ENCODE assay signal across 29 cellular contexts in genomic region chr9:133258061-133259015, GRCh38. TPM values are rescaled to one million over a fixed set of nuclear protein-coding genes. Genes with fewer than 3 reads are reported as not detected.
DNase-seq lines count a peak whose midpoint lies in the region; ATAC-seq and TF ChIP-seq lines count a peak whose summit lies in the region.
"Had no signal": no experiment of that assay in that cellular context is flagged by ENCODE, and none has a peak within 500 bp of the region (broad histone marks: within the 10 kb centered on the region; RNA-seq: fewer than 3 reads in every experiment).

No MANE protein-coding gene starts in this region.

- H3K27ac Mint-ChIP-seq in endodermal cell: no peak overlapping the region
- peak overlapping the region; percentile 31 to 89 (median 52) for H3K27ac Mint-ChIP-seq in nephron
- H3K27ac Mint-ChIP-seq: activated CD4-positive, alpha-beta T cell treated with anti-CD3 and anti-CD28 coated beads for 36 hours; activated naive CD4-positive, alpha-beta T cell treated with anti-CD3 and anti-CD28 coated beads for 36 hours; CD4-positive, alpha-beta memory T cell; memory B cell; stimulated activated memory B cell treated with anti-CD40 and anti-IgM and Interleukin-4, amounts not matched to agents 10 μg/mL and 1 μg/mL and 100 μg/mL, for 72 hours had no signal

- no peaks in the 10 kb centered on the region for H3K27me3 Mint-ChIP-seq in endodermal cell (ENCODE audit: insufficient read depth)
- peaks cover 12% of the 10 kb centered on the region for H3K27me3 Mint-ChIP-seq in nephron (ENCODE audit: low read depth)
- H3K27me3 Mint-ChIP-seq: activated CD4-positive, alpha-beta T cell treated with anti-CD3 and anti-CD28 coated beads for 36 hours had no signal

- peak overlapping the region; percentile 36 for H3K9ac ChIP-seq in NT2/D1 (ENCODE audit: insufficient read length, low read depth)
- no peak overlapping the region for H3K9ac ChIP-seq in endodermal cell (ENCODE audit: extremely low read depth, low read length, poor library complexity, severe bottlenecking)

- H3K27me3 ChIP-seq in NT2/D1 (ENCODE audit: insufficient read depth, insufficient read length) (no peaks in the 10 kb centered on the region), endodermal cell (ENCODE audit: control insufficient read depth, insufficient read depth, low read length, poor library complexity, severe bottlenecking) (no peaks in the 10 kb centered on the region), upper lobe of left lung (no peaks in the 10 kb centered on the region)
- H3K27me3 ChIP-seq: breast epithelium, esophagus squamous epithelium, MG63, right atrium auricular region, vagina had no signal

- H3K9me3 ChIP-seq in NT2/D1 (ENCODE audit: insufficient read depth, low read length) (no peaks in the 10 kb centered on the region), endodermal cell (ENCODE audit: control insufficient read depth, low read length) (no peaks in the 10 kb centered on the region), upper lobe of left lung (no peaks in the 10 kb centered on the region)
- H3K9me3 ChIP-seq: breast epithelium, esophagus squamous epithelium, MG63, right atrium auricular region, SJCRH30, spleen, vagina had no signal

- H3K36me3 Mint-ChIP-seq in endodermal cell (ENCODE audit: low read depth) (no peaks in the 10 kb centered on the region), nephron (ENCODE audit: low read depth) (peaks cover 3% of the 10 kb centered on the region)
- H3K36me3 Mint-ChIP-seq: CD4-positive, alpha-beta memory T cell; memory B cell; stimulated activated memory B cell treated with anti-CD40 and anti-IgM and Interleukin-4, amounts not matched to agents 10 μg/mL and 1 μg/mL and 100 μg/mL, for 72 hours had no signal

- no peak for TF ChIP-seq CTCF in endodermal cell (conservative IDR thresholded peaks at IDR 0.05)
- no peak for TF ChIP-seq CTCF in nephron (IDR thresholded peaks at IDR 0.05; ENCODE audit: unreplicated experiment in 3 of 3)
- no peak for TF ChIP-seq CTCF in upper lobe of left lung (IDR thresholded peaks at IDR 0.05)

- H3K4me3 ChIP-seq in NT2/D1 (ENCODE audit: insufficient read length, low read depth): no peak overlapping the region
- H3K4me3 ChIP-seq in endodermal cell (ENCODE audit: low read length): no peak overlapping the region
- H3K4me3 ChIP-seq in upper lobe of left lung: no peak overlapping the region
- H3K4me3 ChIP-seq: breast epithelium, esophagus squamous epithelium, MG63, right atrium auricular region, SJCRH30, spleen, vagina had no signal

- peaks cover 2% of the 10 kb centered on the region for H3K4me1 ChIP-seq in NT2/D1 (ENCODE audit: insufficient read depth, insufficient read length)
- no peaks in the 10 kb centered on the region for H3K4me1 ChIP-seq in endodermal cell (ENCODE audit: control insufficient read depth, insufficient read depth, low read length)
- peaks cover 0 to 24% (median 10%) of the 10 kb centered on the region in 4 donors for H3K4me1 ChIP-seq in upper lobe of left lung
- H3K4me1 ChIP-seq: breast epithelium, SJCRH30, vagina had no signal

- H3K9me3 Mint-ChIP-seq in endodermal cell: no peaks in the 10 kb centered on the region
- peaks cover 2% of the 10 kb centered on the region for H3K9me3 Mint-ChIP-seq in nephron
- H3K9me3 Mint-ChIP-seq: activated naive CD4-positive, alpha-beta T cell treated with anti-CD3 and anti-CD28 coated beads for 36 hours; activated T-cell treated with anti-CD3 and anti-CD28 coated beads, Interleukin-2, amount 50 U/mL, for 4 hours; memory B cell; stimulated activated memory B cell treated with anti-CD40 and anti-IgM and Interleukin-4, amounts not matched to agents 10 μg/mL and 1 μg/mL and 100 μg/mL, for 72 hours had no signal

- H3K4me3 Mint-ChIP-seq in endodermal cell (peak overlapping the region; percentile 25), nephron (no peak overlapping the region)
- H3K4me3 Mint-ChIP-seq: activated CD4-positive, alpha-beta T cell treated with anti-CD3 and anti-CD28 coated beads for 36 hours; activated naive CD4-positive, alpha-beta T cell treated with anti-CD3 and anti-CD28 coated beads for 36 hours; activated T-cell treated with anti-CD3 and anti-CD28 coated beads, Interleukin-2, amount 50 U/mL, for 4 hours; CD4-positive, alpha-beta memory T cell; memory B cell; stimulated activated memory B cell treated with anti-CD40 and anti-IgM and Interleukin-4, amounts not matched to agents 10 μg/mL and 1 μg/mL and 100 μg/mL, for 72 hours had no signal

- TF ChIP-seq POLR2A in upper lobe of left lung (IDR thresholded peaks at IDR 0.05): no peak

- DNase-seq in NT2/D1 (ENCODE audit: low read depth, low spot score): no peak
- DNase-seq in endodermal cell: no peak
- DNase-seq in upper lobe of left lung: peak; percentile 33 to 38
- no peak for DNase-seq in SIG-M5 (lab: John Stamatoyannopoulos, UW)
- DNase-seq: activated CD4-positive, alpha-beta T cell treated with anti-CD3 and anti-CD28 coated beads for 36 hours; activated naive CD4-positive, alpha-beta T cell treated with anti-CD3 and anti-CD28 coated beads for 36 hours; activated T-cell treated with anti-CD3 and anti-CD28 coated beads, Interleukin-2, amount 50 U/mL, for 4 hours; amygdala; CD4-positive, alpha-beta memory T cell; esophagus squamous epithelium; hypothalamus; MG63; NCI-H1436; NCI-H524; NK-92 treated with Interleukin-12 subunit alpha and Interleukin-12 subunit beta, amount 100 ng/mL, for 24 hours; SJCRH30; spleen; stimulated activated CD4-positive, alpha-beta T cell treated with anti-CD3 and anti-CD28 coated beads, Interleukin-4, amount 100 ng/mL, for 1 hour; T-helper 1 cell had no signal

- no peak for TF ChIP-seq EP300 in upper lobe of left lung (IDR thresholded peaks at IDR 0.05)

- H3K4me1 Mint-ChIP-seq in endodermal cell (peaks cover 11% of the 10 kb centered on the region), nephron (no peaks in the 10 kb centered on the region)
- H3K4me1 Mint-ChIP-seq: activated CD4-positive, alpha-beta T cell treated with anti-CD3 and anti-CD28 coated beads for 36 hours; memory B cell; stimulated activated memory B cell treated with anti-CD40 and anti-IgM and Interleukin-4, amounts not matched to agents 10 μg/mL and 1 μg/mL and 100 μg/mL, for 72 hours had no signal

- H3K27ac ChIP-seq in endodermal cell (ENCODE audit: low read depth, low read length) (no peak overlapping the region), upper lobe of left lung (peak overlapping the region in 2 of 4 donors; percentile 17 to 39)
- H3K27ac ChIP-seq: right atrium auricular region, SJCRH30, vagina had no signal

- WGBS in endodermal cell (ENCODE audit: insufficient coverage in 1 of 2, insufficient read length in 1 of 2), 2 experiments: 80 to 87% methylated on average over 12 to 21 of the region's 21 CpGs
- WGBS in upper lobe of left lung, 2 donors: 74 to 85% methylated on average over 21 of the region's 21 CpGs

- no peak for ATAC-seq in upper lobe of left lung (ENCODE audit: low FRiP score in 2 of 2)
- no peak for ATAC-seq in activated CD4-positive, CD25-positive, alpha-beta regulatory T cell treated with anti-CD3 and anti-CD28 coated beads, Interleukin-2, amount 50 U/mL, for 24 hours
- ATAC-seq in HG03460 (IDR thresholded peaks at IDR 0.05; ENCODE audit: unreplicated experiment): no peak
- ATAC-seq: activated CD4-positive, alpha-beta T cell treated with anti-CD3 and anti-CD28 coated beads for 36 hours; activated T-cell treated with anti-CD3 and anti-CD28 coated beads, Interleukin-2, amount 50 U/mL, for 4 hours; stimulated activated memory B cell treated with anti-CD40 and anti-IgM and Interleukin-4, amounts not matched to agents 10 μg/mL and 1 μg/mL and 100 μg/mL, for 72 hours had no signal

- H3K36me3 ChIP-seq in NT2/D1 (ENCODE audit: insufficient read depth, insufficient read length, low read length) (no peaks in the 10 kb centered on the region), endodermal cell (ENCODE audit: control insufficient read depth, insufficient read depth, low read length) (no peaks in the 10 kb centered on the region), upper lobe of left lung (no peaks in the 10 kb centered on the region)
- H3K36me3 ChIP-seq: breast epithelium, MG63, right atrium auricular region, SJCRH30, spleen, vagina had no signal

RNA-seq across cellular contexts. Expression of gene ABO, which starts 16.7 kb away (rescaled TPM):
- total RNA-seq in endodermal cell: 1 to 10 TPM in 1 of 2 donors, under 1 TPM in 1; 0.35 to 1.2 TPM
- polyA plus RNA-seq in endodermal cell (2013, experiment 1 of 2): 0.50 TPM
- polyA plus RNA-seq in endodermal cell (2013, experiment 2 of 2): not detected
- total RNA-seq in upper lobe of left lung: 10 to 100 TPM in 5 of 6 donors, 1 to 10 TPM in 1; 7.6 to 84.9 (median 35.4) TPM
- total RNA-seq: activated CD8-positive, alpha-beta memory T cell treated with anti-CD3 and anti-CD28 coated beads for 36 hours; activated naive CD4-positive, alpha-beta T cell treated with anti-CD3 and anti-CD28 coated beads for 36 hours; frontal cortex; SJCRH30 had no signal

RNA-seq across cellular contexts. Expression of gene OBP2B, which starts 49.3 kb away (rescaled TPM):
- not detected for total RNA-seq in endodermal cell
- polyA plus RNA-seq in endodermal cell (2013, experiment 1 of 2): not detected
- polyA plus RNA-seq in endodermal cell (2013, experiment 2 of 2): not detected
- total RNA-seq in upper lobe of left lung: not detected
- total RNA-seq: activated CD4-positive, alpha-beta T cell treated with anti-CD3 and anti-CD28 coated beads for 36 hours; activated CD8-positive, alpha-beta memory T cell treated with anti-CD3 and anti-CD28 coated beads for 36 hours; activated naive CD4-positive, alpha-beta T cell treated with anti-CD3 and anti-CD28 coated beads for 36 hours; activated T-cell treated with anti-CD3 and anti-CD28 coated beads, Interleukin-2, amount 50 U/mL, for 4 hours; CD4-positive, alpha-beta memory T cell; esophagus squamous epithelium; frontal cortex; right atrium auricular region; SJCRH30; vagina had no signal
- polyA plus RNA-seq: CD4-positive, alpha-beta memory T cell had no signal

Comparison
In these comparisons a context has a peak if more than half of its experiments do, and no peak if none do; other contexts are left out.
1. DNase-seq: peak in upper lobe of left lung (2 of 2); none in NT2/D1 (single experiment), endodermal cell (single experiment) and SIG-M5 (single experiment).